8 cellular contexts compared by ENCODE assay signal in genomic region chr3:129599073-129599472, GRCh38. TPM values are rescaled to one million over a fixed set of nuclear protein-coding genes. Genes with fewer than 3 reads are reported as not detected.
DNase-seq lines count a peak whose midpoint lies in the region; ATAC-seq and TF ChIP-seq lines count a peak whose summit lies in the region.
"Had no signal": no experiment of that assay in that cellular context is flagged by ENCODE, and none has a peak within 500 bp of the region (broad histone marks: within the 10 kb centered on the region; RNA-seq: fewer than 3 reads in every experiment).

No MANE protein-coding gene starts in this region.

- peak overlapping the region; percentile 95 for H2AK9ac ChIP-seq in IMR-90 (replicated peaks; ENCODE audit: low read depth, low read length, poor library complexity)

- WGBS in IMR-90 (ENCODE audit: extremely low coverage in 2 of 2, insufficient read length in 1 of 2), 2 experiments, result 92% methylated on average over 7 of the region's 19 CpGs; no CpG with 5 or more reads in 1 of the 2 experiments
- WGBS in mesendoderm (ENCODE audit: extremely low coverage, insufficient coverage, low lambda C conversion rate), result no CpG with 5 or more reads among the region's 19 CpGs

- H3K27ac ChIP-seq in IMR-90 (ENCODE audit: insufficient read depth, low read length) (peak overlapping the region; percentile 66), coronary artery (peak overlapping the region; percentile 79 to 98), mesendoderm (ENCODE audit: low read depth, low read length) (peak overlapping the region; percentile 26), thoracic aorta (peak overlapping the region in 1 of 2 donors; percentile 88)

- H3K4me2 ChIP-seq in IMR-90 (ENCODE audit: low read depth, low read length), result no peak overlapping the region
- H3K4me2 ChIP-seq in mesendoderm (ENCODE audit: low read length), result no peak overlapping the region

- H2BK120ac ChIP-seq in IMR-90 (ENCODE audit: low read depth, low read length), result peak overlapping the region; percentile 93
- no peak overlapping the region for H2BK120ac ChIP-seq in mesendoderm (ENCODE audit: low read depth, low read length)

- no peak for TF ChIP-seq CTCF in IMR-90 (conservative IDR thresholded peaks at IDR 0.05; ENCODE audit: low read depth, low read length)
- TF ChIP-seq CTCF in coronary artery (IDR thresholded peaks at IDR 0.05), result no peak
- no peak for TF ChIP-seq CTCF in thoracic aorta (IDR thresholded peaks at IDR 0.05)
- no peak for TF ChIP-seq CTCF in BE2C (IDR thresholded peaks at IDR 0.05; ENCODE audit: low read depth, low read length)

- in situ Hi-C loops in IMR-90 (cut with MboI; ENCODE audit: low sequenced_read_pairs), result no loop called here

- CTCF ChIA-PET in IMR-90 (lab: Yijun Ruan, JAX), result interaction anchor here (4.2 kb wide), 1 partner anchor 109 kb away, joined by 25 read pairs; no protein-coding TSS in a partner anchor

- H3K56ac ChIP-seq in IMR-90 (ENCODE audit: extremely low read depth, insufficient read depth, low read length) (no peak overlapping the region; the same call in 1 of the 2 replicates), mesendoderm (ENCODE audit: low read length) (peak overlapping the region; percentile 47)

- H4K20me1 ChIP-seq in IMR-90 (ENCODE audit: insufficient read depth, low read length), result peaks cover 25% of the 10 kb centered on the region

- DNase-seq in IMR-90 (no peak), coronary artery (ENCODE audit: low spot score) (no peak), mesendoderm (no peak), thoracic aorta (ENCODE audit: low spot score) (no peak), midbrain (lab: John Stamatoyannopoulos, UW) (no peak), BE2C (no peak)

- no peak for TF ChIP-seq RAD21 in IMR-90 (IDR thresholded peaks at IDR 0.05; ENCODE audit: low read length)

- no TSS peak for BruUV-seq in IMR-90 (replicated peaks; lab: Mats Ljungman, UMichigan)

- H2BK20ac ChIP-seq in IMR-90 (ENCODE audit: low read depth, low read length), result peak overlapping the region; percentile 73

- H3K9me3 ChIP-seq in IMR-90 (ENCODE audit: control insufficient read depth, insufficient read depth, low read length) (no peaks in the 10 kb centered on the region), thoracic aorta (no peaks in the 10 kb centered on the region), BE2C (no peaks in the 10 kb centered on the region)

- H3K9ac ChIP-seq in IMR-90 (ENCODE audit: low read depth, low read length) (peak overlapping the region; percentile 36; the same call in 1 of the 2 replicates), mesendoderm (ENCODE audit: low read length) (peak overlapping the region; percentile 10)

- H2AK5ac ChIP-seq in IMR-90 (ENCODE audit: low read depth, low read length), result peak overlapping the region; percentile 99
- H2AK5ac ChIP-seq in mesendoderm (ENCODE audit: low read length), result no peak overlapping the region

- peaks cover 32% of the 10 kb centered on the region for H3K9me1 ChIP-seq in IMR-90 (ENCODE audit: insufficient read depth, low read length)

- H4K5ac ChIP-seq in IMR-90 (ENCODE audit: low read depth, low read length) (peak overlapping the region; percentile 65; the same call in 1 of the 2 replicates), mesendoderm (ENCODE audit: low read length) (no peak overlapping the region)

- H3K79me2 ChIP-seq in mesendoderm (ENCODE audit: control insufficient read depth, insufficient read depth, low read length), result peaks cover 90% of the 10 kb centered on the region

- H3K18ac ChIP-seq in IMR-90 (ENCODE audit: low read depth, low read length) (peak overlapping the region; percentile 44; the same call in 1 of the 2 replicates), mesendoderm (ENCODE audit: low read length) (peak overlapping the region; percentile 9)

- POLR2A ChIA-PET in IMR-90 (lab: Charles Lee; ENCODE audit: unreplicated experiment), result no interaction called here

- ATAC-seq in IMR-90 (ENCODE audit: low read depth) (no peak), thoracic aorta (ENCODE audit: insufficient number of reproducible peaks, low FRiP score, low read depth) (no peak), HG03442 (IDR thresholded peaks at IDR 0.05; ENCODE audit: unreplicated experiment) (no peak)

- H3K23ac ChIP-seq in IMR-90 (ENCODE audit: low read depth, low read length) (peak overlapping the region; percentile 63; the same call in 1 of the 2 replicates), mesendoderm (ENCODE audit: low read length) (peak overlapping the region; percentile 17)

- peaks cover 23 to 86% of the 10 kb centered on the region in 2 experiments; a peak in 3 of 4 replicates for H3K79me1 ChIP-seq in IMR-90 (ENCODE audit: low read depth in 1 of 2, low read length in 2 of 2)
- H3K79me1 ChIP-seq in mesendoderm (ENCODE audit: low read length), result peaks cover 29% of the 10 kb centered on the region

- peak overlapping the region; percentile 71 for H2AFZ ChIP-seq in IMR-90 (replicated peaks; ENCODE audit: low read length, poor library complexity)

- peak overlapping the region; percentile 79 for H3K14ac ChIP-seq in IMR-90 (replicated peaks; ENCODE audit: low read depth, low read length)

- dilution Hi-C loops in IMR-90 (cut with HindIII; ENCODE audit: low sequenced_read_pairs, unreplicated experiment), result no loop called here

- no peaks in the 10 kb centered on the region for H3K27me3 ChIP-seq in IMR-90 (ENCODE audit: control insufficient read depth, insufficient read depth, low read length)
- H3K27me3 ChIP-seq in mesendoderm (ENCODE audit: insufficient read depth, low read length, poor library complexity), result no peaks in the 10 kb centered on the region
- no peaks in the 10 kb centered on the region for H3K27me3 ChIP-seq in thoracic aorta (replicated peaks; ENCODE audit: insufficient read depth)
- H3K27me3 ChIP-seq in BE2C, result no peaks in the 10 kb centered on the region

- H3K4me3 ChIP-seq in IMR-90 (ENCODE audit: insufficient read depth, low read depth, low read length) (no peak overlapping the region), coronary artery (peak overlapping the region; percentile 42), mesendoderm (ENCODE audit: low read length) (no peak overlapping the region), thoracic aorta (peak overlapping the region; percentile 22), BE2C (ENCODE audit: low read depth, low read length) (no peak overlapping the region)

- peaks cover 54% of the 10 kb centered on the region for H3K4me1 ChIP-seq in IMR-90 (ENCODE audit: control insufficient read depth, insufficient read depth, low read length)
- peaks cover 39% of the 10 kb centered on the region for H3K4me1 ChIP-seq in mesendoderm (ENCODE audit: control insufficient read depth, low read depth, low read length)
- H3K4me1 ChIP-seq in thoracic aorta (ENCODE audit: control insufficient read depth in 1 of 2, low read depth in 2 of 2), result peaks cover 64 to 98% of the 10 kb centered on the region in 2 donors
- peaks cover 33% of the 10 kb centered on the region for H3K4me1 ChIP-seq in BE2C

- H4K91ac ChIP-seq in IMR-90 (ENCODE audit: insufficient read depth, low read depth, low read length), result peak overlapping the region; percentile 70

- TF ChIP-seq POLR2A in IMR-90 (IDR thresholded peaks at IDR 0.05; ENCODE audit: low read depth, low read length), result no peak

- peak overlapping the region; percentile 98 for H3K4ac ChIP-seq in IMR-90 (ENCODE audit: low read depth, low read length)
- peak overlapping the region; percentile 1 for H3K4ac ChIP-seq in mesendoderm (ENCODE audit: low read depth, low read length)

- H2BK5ac ChIP-seq in IMR-90 (ENCODE audit: low read depth, low read length, poor library complexity, severe bottlenecking) (peak overlapping the region; percentile 79), mesendoderm (ENCODE audit: low read length) (no peak overlapping the region)

- H2BK15ac ChIP-seq in IMR-90 (ENCODE audit: low read depth, low read length) (peak overlapping the region; percentile 86; the same call in 2 of the 3 replicates), mesendoderm (replicated peaks; ENCODE audit: low read depth) (no peak overlapping the region)

- intact Hi-C loops in IMR-90 (cut with micrococcal nuclease), result loop anchor here (5.0 kb wide), 1 partner anchor 157 kb away; the partner anchor contains the start of gene IFT122

- peak overlapping the region; percentile 71 to 76; a peak in 3 of 4 replicates for H4K8ac ChIP-seq in IMR-90 (ENCODE audit: low read depth in 2 of 2, low read length in 2 of 2)
- H4K8ac ChIP-seq in mesendoderm (ENCODE audit: low read depth, low read length), result no peak overlapping the region

- H3K36me3 ChIP-seq in IMR-90 (ENCODE audit: control insufficient read depth, insufficient read depth, low read length), result no peaks in the 10 kb centered on the region
- no peaks in the 10 kb centered on the region for H3K36me3 ChIP-seq in mesendoderm (ENCODE audit: control insufficient read depth, insufficient read depth, low read length)
- H3K36me3 ChIP-seq in thoracic aorta, result no peaks in the 10 kb centered on the region
- H3K36me3 ChIP-seq in BE2C, result no peaks in the 10 kb centered on the region; the same call in 1 of the 2 replicates

TF ChIP-seq in IMR-90, 13 proteins besides CTCF, POLR2A, EP300 and RAD21 (continues in another document):
- TF ChIP-seq MXI1 (IDR thresholded peaks at IDR 0.05; ENCODE audit: borderline replicate concordance, low read depth, low read length) (no peak), BHLHE40 (IDR thresholded peaks at IDR 0.05; ENCODE audit: low read depth, low read length) (no peak), ELK1 (IDR thresholded peaks at IDR 0.05; ENCODE audit: borderline replicate concordance, low read depth, low read length) (no peak), NFE2L2 (IDR thresholded peaks at IDR 0.05; ENCODE audit: low read depth, low read length) (no peak)

RNA-seq across cellular contexts. Expression of gene PLXND1, which starts 7.4 kb away (rescaled TPM):
- total RNA-seq in IMR-90 (2012; rRNA removed), result 19.2 and 22.5 TPM in 2 replicates
- 64.5 and 67.1 TPM in 2 replicates for polyA plus RNA-seq in IMR-90 (2012; rRNA removed)
- polyA plus RNA-seq in IMR-90 (2012; cell fraction: cytosol; rRNA removed), result 51.4 and 55.1 TPM in 2 replicates
- polyA plus RNA-seq in IMR-90 (2012; cell fraction: nucleus; rRNA removed; ENCODE audit: low replicate concordance), result 117 and 164 TPM in 2 replicates
- polyA plus RNA-seq in mesendoderm (2013, experiment 1 of 2), result 94.2 TPM
- 90.0 TPM for polyA plus RNA-seq in mesendoderm (2013, experiment 2 of 2)
- 100 to 1,000 TPM; 207 to 246 TPM for total RNA-seq in thoracic aorta
- polyA plus RNA-seq in BE2C (2012; ENCODE audit: insufficient read depth, insufficient read length, low read depth), result 227 TPM

RNA-seq across cellular contexts. Expression of gene H1-8, which starts 56.1 kb away (rescaled TPM):
- total RNA-seq in IMR-90 (2012; rRNA removed), result not detected in 2 replicates
- polyA plus RNA-seq in IMR-90 (2012; rRNA removed), result not detected in 2 replicates
- polyA plus RNA-seq in IMR-90 (2012; cell fraction: cytosol; rRNA removed), result not detected in 2 replicates
- not detected in 2 replicates for polyA plus RNA-seq in IMR-90 (2012; cell fraction: nucleus; rRNA removed; ENCODE audit: low replicate concordance)
- 0.06 TPM for polyA plus RNA-seq in mesendoderm (2013, experiment 1 of 2)
- 0.15 TPM for polyA plus RNA-seq in mesendoderm (2013, experiment 2 of 2)
- total RNA-seq in thoracic aorta, result not detected
- not detected for polyA plus RNA-seq in BE2C (2012; ENCODE audit: insufficient read depth, insufficient read length, low read depth)
- total RNA-seq: activated CD8-positive, alpha-beta memory T cell treated with anti-CD3 and anti-CD28 coated beads for 36 hours had no signal

Comparison
In these comparisons a context has a peak if more than half of its experiments do, and no peak if none do; other contexts are left out.
1. H3K4me3 ChIP-seq: peak in coronary artery (single experiment) and thoracic aorta (single experiment); none in IMR-90 (single experiment), mesendoderm (single experiment) and BE2C (single experiment).